ENCODE assay signal across 15 cellular contexts in genomic region chr12:43273467-43273866, GRCh38.
"Had no signal": no experiment of that assay in that cellular context is flagged by ENCODE, and none has a peak within 500 bp of the region (broad histone marks: within the 10 kb centered on the region; RNA-seq: fewer than 3 reads in every experiment).

No MANE protein-coding gene starts in this region.

- ATAC-seq: activated naive CD8-positive, alpha-beta T cell treated with anti-CD3 and anti-CD28 coated beads, Interleukin-2, amount 50 U/mL, for 24 hours; left ventricle myocardium superior; right cardiac atrium; stimulated activated effector memory CD8-positive, alpha-beta T cell treated with anti-CD3 and anti-CD28 coated beads, Interleukin-12 subunit alpha, Interleukin-12 subunit beta, amount 100 ng/mL, for 72 hours; T-cell had no signal

- H3K36me3 ChIP-seq: ascending aorta, colonic mucosa, thyroid gland, uterus had no signal

- H3K4me3 ChIP-seq: ascending aorta, colonic mucosa, thyroid gland, uterus had no signal

- H3K27ac Mint-ChIP-seq: activated CD4-positive, alpha-beta T cell treated with anti-CD3 and anti-CD28 coated beads, Interleukin-2, amount 10 ng/mL, durations not matched to agents 24 days and 14 days; activated naive CD8-positive, alpha-beta T cell treated with anti-CD3 and anti-CD28 coated beads, Interleukin-2, amount 50 U/mL, for 24 hours; stimulated activated effector memory CD8-positive, alpha-beta T cell treated with anti-CD3 and anti-CD28 coated beads, Interleukin-12 subunit alpha, Interleukin-12 subunit beta, amount 100 ng/mL, for 72 hours; T-cell had no signal

- DNase-seq: activated naive CD4-positive, alpha-beta T cell treated with Interleukin-2 at 50 U/mL for 16 hours; activated naive CD8-positive, alpha-beta T cell treated with anti-CD3 and anti-CD28 coated beads, Interleukin-2, amount 50 U/mL, for 24 hours; caudate nucleus; colonic mucosa; effector CD4-positive, alpha-beta T cell; glutamatergic neuron; left ventricle myocardium superior; posterior cingulate gyrus; right cardiac atrium; T-cell; thyroid gland; uterus had no signal

- H3K27ac ChIP-seq: ascending aorta, colonic mucosa, thyroid gland, uterus had no signal

- H3K36me3 Mint-ChIP-seq: stimulated activated effector memory CD8-positive, alpha-beta T cell treated with anti-CD3 and anti-CD28 coated beads, Interleukin-12 subunit alpha, Interleukin-12 subunit beta, amount 100 ng/mL, for 72 hours; T-cell had no signal

- H3K9me3 ChIP-seq: ascending aorta, colonic mucosa, thyroid gland, uterus had no signal

- H3K9me3 Mint-ChIP-seq: activated CD4-positive, alpha-beta T cell treated with anti-CD3 and anti-CD28 coated beads, Interleukin-2, amount 10 ng/mL, durations not matched to agents 24 days and 14 days; activated naive CD8-positive, alpha-beta T cell treated with anti-CD3 and anti-CD28 coated beads, Interleukin-2, amount 50 U/mL, for 24 hours; stimulated activated effector memory CD8-positive, alpha-beta T cell treated with anti-CD3 and anti-CD28 coated beads, Interleukin-12 subunit alpha, Interleukin-12 subunit beta, amount 100 ng/mL, for 72 hours had no signal

- H3K4me1 ChIP-seq: ascending aorta, colonic mucosa, thyroid gland, uterus had no signal

- H3K4me3 Mint-ChIP-seq: activated CD4-positive, alpha-beta T cell treated with anti-CD3 and anti-CD28 coated beads, Interleukin-2, amount 10 ng/mL, durations not matched to agents 24 days and 14 days; activated naive CD8-positive, alpha-beta T cell treated with anti-CD3 and anti-CD28 coated beads, Interleukin-2, amount 50 U/mL, for 24 hours; stimulated activated effector memory CD8-positive, alpha-beta T cell treated with anti-CD3 and anti-CD28 coated beads, Interleukin-12 subunit alpha, Interleukin-12 subunit beta, amount 100 ng/mL, for 72 hours; T-cell had no signal

- H3K27me3 ChIP-seq: ascending aorta, colonic mucosa, thyroid gland, uterus had no signal

- H3K4me1 Mint-ChIP-seq: activated CD4-positive, alpha-beta T cell treated with anti-CD3 and anti-CD28 coated beads, Interleukin-2, amount 10 ng/mL, durations not matched to agents 24 days and 14 days; stimulated activated effector memory CD8-positive, alpha-beta T cell treated with anti-CD3 and anti-CD28 coated beads, Interleukin-12 subunit alpha, Interleukin-12 subunit beta, amount 100 ng/mL, for 72 hours; T-cell had no signal

- H3K27me3 Mint-ChIP-seq: activated CD4-positive, alpha-beta T cell treated with anti-CD3 and anti-CD28 coated beads, Interleukin-2, amount 10 ng/mL, durations not matched to agents 24 days and 14 days; activated naive CD8-positive, alpha-beta T cell treated with anti-CD3 and anti-CD28 coated beads, Interleukin-2, amount 50 U/mL, for 24 hours; T-cell had no signal
